ENCODE assay signal across 1 cellular context in the genomic region with DNA sequence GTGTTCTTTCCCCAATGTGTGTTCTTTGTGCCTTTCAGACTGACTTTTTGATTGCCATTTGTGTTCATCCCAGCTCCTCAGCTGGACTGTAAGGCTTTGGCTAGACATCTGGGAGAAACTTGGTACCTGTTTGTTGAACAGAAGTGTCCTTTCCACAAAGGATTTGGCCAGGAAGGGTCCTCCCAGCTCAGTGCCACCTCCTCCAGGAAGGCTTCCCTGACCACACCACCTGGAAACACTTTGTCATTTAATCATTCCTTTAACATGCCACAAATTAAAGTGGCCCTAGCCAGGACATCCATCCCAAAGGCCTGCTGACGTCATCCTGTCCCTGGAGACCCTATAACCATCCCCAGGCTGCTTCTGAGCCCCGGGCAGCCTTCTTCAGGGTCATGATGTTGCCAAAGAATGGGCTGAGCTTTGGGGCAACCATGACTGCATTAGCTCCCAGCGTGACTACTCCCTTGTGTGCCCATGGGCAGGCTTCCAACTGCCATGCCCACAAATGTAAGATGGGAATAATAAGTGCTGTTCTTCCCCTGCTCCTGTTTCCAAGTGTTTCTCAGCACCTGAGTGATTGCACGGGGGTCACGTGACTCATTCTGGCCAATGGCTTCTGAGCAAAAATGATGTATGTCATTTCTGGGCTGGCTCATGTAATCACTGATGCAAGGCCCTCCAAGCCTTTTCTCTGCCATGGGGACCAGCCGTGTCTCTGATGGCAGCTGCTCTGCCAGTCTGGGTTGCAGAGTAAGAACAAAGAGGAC.
TF ChIP-seq lines count a peak whose summit lies in the region.

No MANE protein-coding gene starts in this region.

TF ChIP-seq in A549, 52 proteins besides CTCF, POLR2A, EP300 and RAD21 (continued from another document):
- TF ChIP-seq, protein P1, sequence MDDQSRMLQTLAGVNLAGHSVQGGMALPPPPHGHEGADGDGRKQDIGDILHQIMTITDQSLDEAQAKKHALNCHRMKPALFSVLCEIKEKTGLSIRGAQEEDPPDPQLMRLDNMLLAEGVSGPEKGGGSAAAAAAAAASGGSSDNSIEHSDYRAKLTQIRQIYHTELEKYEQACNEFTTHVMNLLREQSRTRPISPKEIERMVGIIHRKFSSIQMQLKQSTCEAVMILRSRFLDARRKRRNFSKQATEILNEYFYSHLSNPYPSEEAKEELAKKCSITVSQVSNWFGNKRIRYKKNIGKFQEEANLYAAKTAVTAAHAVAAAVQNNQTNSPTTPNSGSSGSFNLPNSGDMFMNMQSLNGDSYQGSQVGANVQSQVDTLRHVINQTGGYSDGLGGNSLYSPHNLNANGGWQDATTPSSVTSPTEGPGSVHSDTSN (IDR thresholded peaks at IDR 0.05): no peak
- TF ChIP-seq KDM5A (IDR thresholded peaks at IDR 0.05): no peak
- TF ChIP-seq, protein P2, sequence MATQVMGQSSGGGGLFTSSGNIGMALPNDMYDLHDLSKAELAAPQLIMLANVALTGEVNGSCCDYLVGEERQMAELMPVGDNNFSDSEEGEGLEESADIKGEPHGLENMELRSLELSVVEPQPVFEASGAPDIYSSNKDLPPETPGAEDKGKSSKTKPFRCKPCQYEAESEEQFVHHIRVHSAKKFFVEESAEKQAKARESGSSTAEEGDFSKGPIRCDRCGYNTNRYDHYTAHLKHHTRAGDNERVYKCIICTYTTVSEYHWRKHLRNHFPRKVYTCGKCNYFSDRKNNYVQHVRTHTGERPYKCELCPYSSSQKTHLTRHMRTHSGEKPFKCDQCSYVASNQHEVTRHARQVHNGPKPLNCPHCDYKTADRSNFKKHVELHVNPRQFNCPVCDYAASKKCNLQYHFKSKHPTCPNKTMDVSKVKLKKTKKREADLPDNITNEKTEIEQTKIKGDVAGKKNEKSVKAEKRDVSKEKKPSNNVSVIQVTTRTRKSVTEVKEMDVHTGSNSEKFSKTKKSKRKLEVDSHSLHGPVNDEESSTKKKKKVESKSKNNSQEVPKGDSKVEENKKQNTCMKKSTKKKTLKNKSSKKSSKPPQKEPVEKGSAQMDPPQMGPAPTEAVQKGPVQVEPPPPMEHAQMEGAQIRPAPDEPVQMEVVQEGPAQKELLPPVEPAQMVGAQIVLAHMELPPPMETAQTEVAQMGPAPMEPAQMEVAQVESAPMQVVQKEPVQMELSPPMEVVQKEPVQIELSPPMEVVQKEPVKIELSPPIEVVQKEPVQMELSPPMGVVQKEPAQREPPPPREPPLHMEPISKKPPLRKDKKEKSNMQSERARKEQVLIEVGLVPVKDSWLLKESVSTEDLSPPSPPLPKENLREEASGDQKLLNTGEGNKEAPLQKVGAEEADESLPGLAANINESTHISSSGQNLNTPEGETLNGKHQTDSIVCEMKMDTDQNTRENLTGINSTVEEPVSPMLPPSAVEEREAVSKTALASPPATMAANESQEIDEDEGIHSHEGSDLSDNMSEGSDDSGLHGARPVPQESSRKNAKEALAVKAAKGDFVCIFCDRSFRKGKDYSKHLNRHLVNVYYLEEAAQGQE (IDR thresholded peaks at IDR 0.05): no peak
- no peak for TF ChIP-seq CHD4 (IDR thresholded peaks at IDR 0.05; ENCODE audit: borderline replicate concordance)
